ENCODE assay signal across 1 cellular context in the genomic region with DNA sequence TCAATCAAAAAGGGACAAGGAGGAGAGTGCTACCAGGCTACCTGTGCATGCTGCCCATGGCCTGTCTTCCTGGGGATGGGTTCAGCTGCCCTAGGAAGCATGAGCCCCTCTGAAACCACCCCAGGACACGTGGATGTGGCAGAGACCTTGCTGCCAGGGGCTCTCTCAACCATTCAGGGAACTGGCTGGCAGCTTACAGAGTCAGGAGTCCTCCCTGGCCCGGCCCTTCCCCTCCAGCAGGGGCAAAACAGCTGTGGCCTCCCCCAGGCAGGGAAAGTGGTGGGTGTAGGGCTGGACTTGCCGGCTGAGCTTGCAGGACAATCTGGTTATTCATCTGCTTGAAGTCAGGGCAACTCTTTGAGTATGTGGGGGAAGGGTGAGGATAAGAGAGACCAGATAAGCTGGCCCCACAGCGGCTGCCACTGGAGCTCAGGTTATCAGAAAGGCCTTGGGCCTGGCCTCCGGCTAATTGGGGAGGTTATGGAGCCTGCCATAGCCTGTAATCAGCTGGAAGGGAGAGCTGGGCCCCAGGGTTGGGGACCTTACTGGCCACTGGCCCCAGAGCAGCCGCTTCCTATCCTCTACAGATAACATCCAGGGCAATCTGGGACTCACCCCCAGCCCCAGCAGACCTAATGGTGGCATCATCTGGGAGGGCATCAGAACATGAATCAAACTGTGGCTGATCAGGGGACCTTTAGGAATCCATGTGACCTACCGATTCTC.
TF ChIP-seq lines count a peak whose summit lies in the region.

No MANE protein-coding gene starts in this region.

TF ChIP-seq in HepG2, 621 proteins besides CTCF, POLR2A, EP300 and RAD21 (continued from another document and continues in another):
- TF ChIP-seq ZNF639 (CRISPR knock-in tag; conservative IDR thresholded peaks at IDR 0.05) (0 out of 2 replicates have a peak, but pooled peaks have one; percentile 8), SALL2 (CRISPR knock-in tag; IDR thresholded peaks at IDR 0.05) (peak; percentile 84), TEAD3 (CRISPR knock-in tag; optimal IDR thresholded peaks at IDR 0.05; ENCODE audit: borderline replicate concordance) (peak; percentile 47), HIVEP1 (CRISPR knock-in tag; IDR thresholded peaks at IDR 0.05) (peak; percentile 67; the same call in 1 of the 2 replicates), ATF1 (CRISPR knock-in tag; IDR thresholded peaks at IDR 0.05) (no peak), ZNF878 (CRISPR knock-in tag; IDR thresholded peaks at IDR 0.05) (no peak), ZNF180 (CRISPR knock-in tag; IDR thresholded peaks at IDR 0.05; ENCODE audit: borderline replicate concordance, low read depth) (no peak; the same call in 1 of the 2 replicates), ZNF282 (IDR thresholded peaks at IDR 0.05; ENCODE audit: partially characterized antibody) (no peak), ZNF850 (CRISPR knock-in tag; conservative IDR thresholded peaks at IDR 0.05) (no peak), TOPORS (CRISPR knock-in tag; IDR thresholded peaks at IDR 0.05) (peak; percentile 85; the same call in 1 of the 2 replicates), YEATS2 (CRISPR knock-in tag; IDR thresholded peaks at IDR 0.05; ENCODE audit: borderline replicate concordance) (0 out of 2 replicates have a peak, but pooled peaks have one; percentile 1), SOX13 (IDR thresholded peaks at IDR 0.05) (no peak), SOX13 (CRISPR knock-in tag; conservative IDR thresholded peaks at IDR 0.05 in 1 of 2, IDR thresholded peaks at IDR 0.05 in 1 of 2) (peak in 1 of 2 experiments; percentile 75; a peak in 2 of 4 replicates), PCBP1 (IDR thresholded peaks at IDR 0.05; ENCODE audit: borderline replicate concordance, low read depth, low read length) (0 out of 2 replicates have a peak, but pooled peaks have one; percentile 53), SRF (IDR thresholded peaks at IDR 0.05; ENCODE audit: low read depth, low read length) (no peak), SP2 (CRISPR knock-in tag; IDR thresholded peaks at IDR 0.05) (no peak), ZNF496 (CRISPR knock-in tag; IDR thresholded peaks at IDR 0.05; ENCODE audit: insufficient replicate concordance) (no peak), MLX (CRISPR knock-in tag; IDR thresholded peaks at IDR 0.05) (0 out of 2 replicates have a peak, but pooled peaks have one; percentile 52), KDM4B (CRISPR knock-in tag; IDR thresholded peaks at IDR 0.05) (0 out of 2 replicates have a peak, but pooled peaks have one; percentile 19), DNMT3B (CRISPR knock-in tag; conservative IDR thresholded peaks at IDR 0.05) (no peak), ZNF407 (CRISPR knock-in tag; IDR thresholded peaks at IDR 0.05; ENCODE audit: not compliant biosample characterization) (no peak), LCORL (IDR thresholded peaks at IDR 0.05) (no peak), LCORL (CRISPR knock-in tag; IDR thresholded peaks at IDR 0.05) (peak; percentile 39; the same call in 1 of the 2 replicates), ZNF550 (CRISPR knock-in tag; IDR thresholded peaks at IDR 0.05; ENCODE audit: borderline replicate concordance) (no peak), ZBTB21 (CRISPR knock-in tag; IDR thresholded peaks at IDR 0.05) (no peak), ZNF549 (CRISPR knock-in tag; IDR thresholded peaks at IDR 0.05) (no peak), ATM (IDR thresholded peaks at IDR 0.05; ENCODE audit: borderline replicate concordance) (no peak), ZHX2 (IDR thresholded peaks at IDR 0.05; ENCODE audit: low read depth) (no peak), ZHX2 (CRISPR knock-in tag; IDR thresholded peaks at IDR 0.05; ENCODE audit: borderline replicate concordance) (no peak), ARNT2 (CRISPR knock-in tag; IDR thresholded peaks at IDR 0.05; ENCODE audit: low read depth) (no peak; the same call in 1 of the 2 replicates), SMAD9 (CRISPR knock-in tag; IDR thresholded peaks at IDR 0.05) (no peak), ZNF34 (CRISPR knock-in tag; IDR thresholded peaks at IDR 0.05; ENCODE audit: borderline replicate concordance) (0 out of 2 replicates have a peak, but pooled peaks have one; percentile 78), ZNF343 (CRISPR knock-in tag; IDR thresholded peaks at IDR 0.05) (peak; percentile 83; the same call in 1 of the 2 replicates), ZNF577 (CRISPR knock-in tag; IDR thresholded peaks at IDR 0.05; ENCODE audit: borderline replicate concordance, low read depth) (no peak), ZNF335 (CRISPR knock-in tag; IDR thresholded peaks at IDR 0.05) (no peak), MYC (CRISPR knock-in tag; IDR thresholded peaks at IDR 0.05; ENCODE audit: borderline replicate concordance) (peak; percentile 27; the same call in 1 of the 2 replicates)
- TF ChIP-seq, protein P1, sequence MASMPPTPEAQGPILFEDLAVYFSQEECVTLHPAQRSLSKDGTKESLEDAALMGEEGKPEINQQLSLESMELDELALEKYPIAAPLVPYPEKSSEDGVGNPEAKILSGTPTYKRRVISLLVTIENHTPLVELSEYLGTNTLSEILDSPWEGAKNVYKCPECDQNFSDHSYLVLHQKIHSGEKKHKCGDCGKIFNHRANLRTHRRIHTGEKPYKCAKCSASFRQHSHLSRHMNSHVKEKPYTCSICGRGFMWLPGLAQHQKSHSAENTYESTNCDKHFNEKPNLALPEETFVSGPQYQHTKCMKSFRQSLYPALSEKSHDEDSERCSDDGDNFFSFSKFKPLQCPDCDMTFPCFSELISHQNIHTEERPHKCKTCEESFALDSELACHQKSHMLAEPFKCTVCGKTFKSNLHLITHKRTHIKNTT (CRISPR knock-in tag; IDR thresholded peaks at IDR 0.05): no peak
- TF ChIP-seq, protein P2, sequence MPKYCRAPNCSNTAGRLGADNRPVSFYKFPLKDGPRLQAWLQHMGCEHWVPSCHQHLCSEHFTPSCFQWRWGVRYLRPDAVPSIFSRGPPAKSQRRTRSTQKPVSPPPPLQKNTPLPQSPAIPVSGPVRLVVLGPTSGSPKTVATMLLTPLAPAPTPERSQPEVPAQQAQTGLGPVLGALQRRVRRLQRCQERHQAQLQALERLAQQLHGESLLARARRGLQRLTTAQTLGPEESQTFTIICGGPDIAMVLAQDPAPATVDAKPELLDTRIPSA (CRISPR knock-in tag; IDR thresholded peaks at IDR 0.05; ENCODE audit: borderline replicate concordance): no peak
- TF ChIP-seq, protein P3, sequence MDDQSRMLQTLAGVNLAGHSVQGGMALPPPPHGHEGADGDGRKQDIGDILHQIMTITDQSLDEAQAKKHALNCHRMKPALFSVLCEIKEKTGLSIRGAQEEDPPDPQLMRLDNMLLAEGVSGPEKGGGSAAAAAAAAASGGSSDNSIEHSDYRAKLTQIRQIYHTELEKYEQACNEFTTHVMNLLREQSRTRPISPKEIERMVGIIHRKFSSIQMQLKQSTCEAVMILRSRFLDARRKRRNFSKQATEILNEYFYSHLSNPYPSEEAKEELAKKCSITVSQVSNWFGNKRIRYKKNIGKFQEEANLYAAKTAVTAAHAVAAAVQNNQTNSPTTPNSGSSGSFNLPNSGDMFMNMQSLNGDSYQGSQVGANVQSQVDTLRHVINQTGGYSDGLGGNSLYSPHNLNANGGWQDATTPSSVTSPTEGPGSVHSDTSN (CRISPR knock-in tag; IDR thresholded peaks at IDR 0.05; ENCODE audit: borderline replicate concordance): no peak
